In genomic region chr17:75270218-75270965, GRCh38 we compare ENCODE assay signal across 8 cellular contexts. TPM values are rescaled to one million over a fixed set of nuclear protein-coding genes. Genes with fewer than 3 reads are reported as not detected.
DNase-seq lines count a peak whose midpoint lies in the region; ATAC-seq and TF ChIP-seq lines count a peak whose summit lies in the region.

No MANE protein-coding gene starts in this region.

- H3K4me3 ChIP-seq in ectodermal cell (ENCODE audit: insufficient read depth, low read depth, low read length) (peak overlapping the region; percentile 96), lung (peak overlapping the region; percentile 73)

- H3K36me3 ChIP-seq in ectodermal cell (ENCODE audit: control insufficient read depth, insufficient read depth, low read length) (peaks cover 15% of the 10 kb centered on the region), lung (ENCODE audit: control insufficient read depth in 2 of 2, insufficient read depth in 2 of 2, low read length in 2 of 2) (peaks cover 7 to 19% of the 10 kb centered on the region in 2 donors)

- H3K9me3 ChIP-seq in ectodermal cell (ENCODE audit: control insufficient read depth, low read length) (no peaks in the 10 kb centered on the region), lung (ENCODE audit: control insufficient read depth in 2 of 2, insufficient read depth in 1 of 2, low read length in 1 of 2) (no peaks in the 10 kb centered on the region)

- DNase-seq in AG20443 (ENCODE audit: low spot score), result peak; percentile 75
- peak; percentile 60 for DNase-seq in NCI-H460 (ENCODE audit: extremely low read depth, low read depth)
- DNase-seq in activated CD4-positive, alpha-beta T cell treated with anti-CD3 and anti-CD28 coated beads for 48 hours, result peak; percentile 69
- peak; percentile 67 for DNase-seq in lung (ENCODE audit: low spot score)
- peak; percentile 43 for DNase-seq in stimulated activated CD8-positive, alpha-beta memory T cell treated with anti-CD3 and anti-CD28 coated beads, Interleukin-4, amount 100 ng/mL, for 24 hours (ENCODE audit: low read depth)

- peaks cover 7% of the 10 kb centered on the region for H3K4me1 ChIP-seq in ectodermal cell (ENCODE audit: control insufficient read depth, insufficient read depth, low read length)
- peaks cover 0 to 3% of the 10 kb centered on the region in 2 donors for H3K4me1 ChIP-seq in lung (ENCODE audit: control insufficient read depth in 2 of 2, insufficient read depth in 2 of 2, low read length in 2 of 2)

- no peak for TF ChIP-seq CTCF in lung (IDR thresholded peaks at IDR 0.05; ENCODE audit: control extremely low read depth, extremely low read depth)

- 2% methylated on average over 47 of the region's 47 CpGs for WGBS in ectodermal cell, 2 experiments
- WGBS in lung, 2 donors, result 0 to 1% methylated on average over 47 of the region's 47 CpGs

- peak overlapping the region; percentile 60 for H3K27ac ChIP-seq in ectodermal cell (ENCODE audit: insufficient read depth, low read depth, low read length, poor library complexity, severe bottlenecking)
- peak overlapping the region; percentile 92 to 95 for H3K27ac ChIP-seq in lung (ENCODE audit: low read depth in 1 of 2, low read length in 1 of 2)

- H3K27me3 ChIP-seq in ectodermal cell (ENCODE audit: control insufficient read depth, insufficient read depth, low read length, poor library complexity, severe bottlenecking) (peaks cover 7% of the 10 kb centered on the region), lung (ENCODE audit: control insufficient read depth, insufficient read depth) (no peaks in the 10 kb centered on the region)

- ATAC-seq in HG03045 (IDR thresholded peaks at IDR 0.05; ENCODE audit: unreplicated experiment), result peak; percentile 39
- ATAC-seq in lung (ENCODE audit: insufficient read depth, low FRiP score), result peak; percentile 39

- TF ChIP-seq POLR2A in GM18526 (IDR thresholded peaks at IDR 0.05; ENCODE audit: extremely low read depth, insufficient read length), result peak; percentile 44

RNA-seq across cellular contexts. Expression of gene MIF4GD, which starts 0.6 kb away (rescaled TPM):
- 33.9 and 37.9 TPM in 2 replicates for total RNA-seq in NCI-H460 (2014; rRNA removed; shearing (Covaris generic))
- 22.4 and 41.2 TPM in 2 replicates for polyA plus RNA-seq in NCI-H460 (2014; cell fraction: nucleus; rRNA removed)
- 26.7 TPM for polyA plus RNA-seq in ectodermal cell (2013, experiment 1 of 4)
- polyA plus RNA-seq in ectodermal cell (2013, experiment 2 of 4), result 30.7 TPM
- 26.4 TPM for polyA plus RNA-seq in ectodermal cell (2013, experiment 3 of 4)
- polyA plus RNA-seq in ectodermal cell (2013, experiment 4 of 4), result 28.5 TPM
- 10 to 100 TPM in 1 of 2 donors, 1 to 10 TPM in 1; 9.7 to 32.8 TPM for total RNA-seq in lung
- polyA plus RNA-seq in lung, result 10 to 100 TPM; 13.2 to 34.8 TPM

RNA-seq across cellular contexts. Expression of gene MRPS7, which starts 8.7 kb away (rescaled TPM):
- total RNA-seq in NCI-H460 (2014; rRNA removed; shearing (Covaris generic)), result 82.2 and 89.4 TPM in 2 replicates
- 63.3 and 74.9 TPM in 2 replicates for polyA plus RNA-seq in NCI-H460 (2014; cell fraction: nucleus; rRNA removed)
- polyA plus RNA-seq in ectodermal cell (2013, experiment 1 of 4), result 99.9 TPM
- 102 TPM for polyA plus RNA-seq in ectodermal cell (2013, experiment 2 of 4)
- 86.5 TPM for polyA plus RNA-seq in ectodermal cell (2013, experiment 3 of 4)
- 87.3 TPM for polyA plus RNA-seq in ectodermal cell (2013, experiment 4 of 4)
- 10 to 100 TPM; 40.0 to 54.6 TPM for total RNA-seq in lung
- 10 to 100 TPM; 46.9 to 61.7 TPM for polyA plus RNA-seq in lung

RNA-seq across cellular contexts. Expression of gene GGA3, which starts 9.0 kb away (rescaled TPM):
- 11.9 and 16.8 TPM in 2 replicates for total RNA-seq in NCI-H460 (2014; rRNA removed; shearing (Covaris generic))
- 76.5 and 93.2 TPM in 2 replicates for polyA plus RNA-seq in NCI-H460 (2014; cell fraction: nucleus; rRNA removed)
- polyA plus RNA-seq in ectodermal cell (2013, experiment 1 of 4), result 60.3 TPM
- polyA plus RNA-seq in ectodermal cell (2013, experiment 2 of 4), result 61.8 TPM
- polyA plus RNA-seq in ectodermal cell (2013, experiment 3 of 4), result 42.9 TPM
- 36.8 TPM for polyA plus RNA-seq in ectodermal cell (2013, experiment 4 of 4)
- total RNA-seq in lung, result 10 to 100 TPM; 22.8 to 42.4 TPM
- polyA plus RNA-seq in lung, result 10 to 100 TPM; 26.4 to 35.9 TPM

RNA-seq across cellular contexts. Expression of gene SLC25A19, which starts 18.8 kb away (rescaled TPM):
- total RNA-seq in NCI-H460 (2014; rRNA removed; shearing (Covaris generic)), result 18.5 and 20.0 TPM in 2 replicates
- polyA plus RNA-seq in NCI-H460 (2014; cell fraction: nucleus; rRNA removed), result 67.2 and 92.3 TPM in 2 replicates
- polyA plus RNA-seq in ectodermal cell (2013, experiment 1 of 4), result 7.2 TPM
- polyA plus RNA-seq in ectodermal cell (2013, experiment 2 of 4), result 7.6 TPM
- polyA plus RNA-seq in ectodermal cell (2013, experiment 3 of 4), result 5.6 TPM
- 4.5 TPM for polyA plus RNA-seq in ectodermal cell (2013, experiment 4 of 4)
- 10 to 100 TPM in 1 of 2 donors, 1 to 10 TPM in 1; 9.8 to 27.4 TPM for total RNA-seq in lung
- polyA plus RNA-seq in lung, result 10 to 100 TPM; 22.2 to 25.7 TPM

Comparison
In these comparisons a context has a peak if more than half of its experiments do, and no peak if none do; other contexts are left out.
1. Peak in every context shown above with its lines: DNase-seq, ATAC-seq, H3K4me3 ChIP-seq and H3K27ac ChIP-seq.